In the genomic region with DNA sequence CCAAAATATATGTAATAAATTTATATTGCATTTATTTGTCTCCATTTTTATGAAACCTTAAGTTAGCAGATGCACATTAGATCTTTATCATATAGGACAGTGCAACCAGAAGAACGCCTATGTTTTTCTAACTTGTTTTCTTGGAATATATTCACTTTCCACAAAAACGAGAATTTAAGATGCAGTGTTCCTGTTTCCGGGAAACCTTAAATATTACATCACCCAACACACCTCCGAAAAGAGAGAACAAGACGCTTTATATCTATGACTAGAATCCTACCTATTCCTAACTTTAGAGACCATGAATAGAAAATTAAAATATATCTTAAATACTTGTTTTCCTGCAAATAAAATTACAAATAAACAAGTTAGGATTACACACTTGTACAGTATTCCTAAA, we compare ENCODE assay signal across 10 cellular contexts. TPM values are rescaled to one million over a fixed set of nuclear protein-coding genes. Genes with fewer than 3 reads are reported as not detected.
A peak's percentile ranks its signal among the peaks of the same experiment; 100 is the strongest.
DNase-seq lines count a peak whose midpoint lies in the region; ATAC-seq and TF ChIP-seq lines count a peak whose summit lies in the region.
"Had no signal": no experiment of that assay in that cellular context is flagged by ENCODE, and none has a peak within 500 bp of the region (broad histone marks: within the 10 kb centered on the region; RNA-seq: fewer than 3 reads in every experiment).

No MANE protein-coding gene starts in this region.

- TF ChIP-seq CTCF in HFFc6 (IDR thresholded peaks at IDR 0.05) (no peak), testis (IDR thresholded peaks at IDR 0.05) (no peak)

- H3K27me3 Mint-ChIP-seq in CD4-positive, CD25-positive, alpha-beta regulatory T cell: peaks cover 4% of the 10 kb centered on the region
- no peaks in the 10 kb centered on the region for H3K27me3 Mint-ChIP-seq in HFFc6 (ENCODE audit: insufficient read depth)
- no peaks in the 10 kb centered on the region for H3K27me3 Mint-ChIP-seq in activated T-helper 1 cell treated with anti-CD3 and anti-CD28 coated beads, Interleukin-12 subunit alpha, Interleukin-12 subunit beta, Interleukin-2, Interleukin-4 antibody, amounts not matched to agents 30 ng/mL and 10 ng/mL and 1 ng/mL, durations not matched to agents 14 hours and 24 hours and 36 hours (ENCODE audit: insufficient read depth)
- peaks cover 2% of the 10 kb centered on the region for H3K27me3 Mint-ChIP-seq in memory B cell

- DNase-seq in CD4-positive, CD25-positive, alpha-beta regulatory T cell: no peak
- DNase-seq in HFFc6: no peak
- DNase-seq in activated T-helper 1 cell treated with anti-CD3 and anti-CD28 coated beads, Interleukin-12 subunit alpha, Interleukin-12 subunit beta, Interleukin-2, Interleukin-4 antibody, amounts not matched to agents 30 ng/mL and 10 ng/mL and 1 ng/mL, durations not matched to agents 14 hours and 24 hours and 36 hours (ENCODE audit: low spot score): no peak
- no peak for DNase-seq in memory B cell (ENCODE audit: low spot score in 2 of 2)
- DNase-seq in testis: no peak
- DNase-seq in Kasumi-1 (lab: John Stamatoyannopoulos, UW): no peak
- DNase-seq: psoas muscle; stimulated activated CD8-positive, alpha-beta memory T cell treated with anti-CD3 and anti-CD28 coated beads, Interleukin-4, amount 100 ng/mL, for 48 hours had no signal

- no peak for TF ChIP-seq POLR2A in testis (IDR thresholded peaks at IDR 0.05)

- peaks cover 0 to 2% (median 0%) of the 10 kb centered on the region in 7 donors for H3K9me3 Mint-ChIP-seq in CD4-positive, CD25-positive, alpha-beta regulatory T cell
- H3K9me3 Mint-ChIP-seq in HFFc6: no peaks in the 10 kb centered on the region
- no peaks in the 10 kb centered on the region for H3K9me3 Mint-ChIP-seq in activated T-helper 1 cell treated with anti-CD3 and anti-CD28 coated beads, Interleukin-12 subunit alpha, Interleukin-12 subunit beta, Interleukin-2, Interleukin-4 antibody, amounts not matched to agents 30 ng/mL and 10 ng/mL and 1 ng/mL, durations not matched to agents 14 hours and 24 hours and 36 hours
- no peaks in the 10 kb centered on the region for H3K9me3 Mint-ChIP-seq in memory B cell

- H3K36me3 Mint-ChIP-seq in CD4-positive, CD25-positive, alpha-beta regulatory T cell: no peaks in the 10 kb centered on the region
- no peaks in the 10 kb centered on the region; the same call in 1 of the 2 replicates for H3K36me3 Mint-ChIP-seq in HFFc6 (ENCODE audit: low read depth)
- H3K36me3 Mint-ChIP-seq in activated T-helper 1 cell treated with anti-CD3 and anti-CD28 coated beads, Interleukin-12 subunit alpha, Interleukin-12 subunit beta, Interleukin-2, Interleukin-4 antibody, amounts not matched to agents 30 ng/mL and 10 ng/mL and 1 ng/mL, durations not matched to agents 14 hours and 24 hours and 36 hours (ENCODE audit: low read depth): peaks cover 12% of the 10 kb centered on the region
- no peaks in the 10 kb centered on the region for H3K36me3 Mint-ChIP-seq in memory B cell

- peak overlapping the region; percentile 54 to 100 (median 98) for H3K4me3 Mint-ChIP-seq in CD4-positive, CD25-positive, alpha-beta regulatory T cell
- H3K4me3 Mint-ChIP-seq in HFFc6 (peak overlapping the region; percentile 98), memory B cell (peak overlapping the region; percentile 21)
- H3K4me3 Mint-ChIP-seq in activated T-helper 1 cell treated with anti-CD3 and anti-CD28 coated beads, Interleukin-12 subunit alpha, Interleukin-12 subunit beta, Interleukin-2, Interleukin-4 antibody, amounts not matched to agents 30 ng/mL and 10 ng/mL and 1 ng/mL, durations not matched to agents 14 hours and 24 hours and 36 hours: peak overlapping the region; percentile 91

- H3K27ac ChIP-seq in CD4-positive, CD25-positive, alpha-beta regulatory T cell (ENCODE audit: insufficient read depth, low read length, poor library complexity, severe bottlenecking): peak overlapping the region; percentile 93
- H3K27ac ChIP-seq in testis: no peak overlapping the region
- H3K27ac ChIP-seq: psoas muscle had no signal

- H3K4me3 ChIP-seq in CD4-positive, CD25-positive, alpha-beta regulatory T cell (ENCODE audit: low read depth, low read length): peak overlapping the region; percentile 98
- H3K4me3 ChIP-seq in testis: no peak overlapping the region

- H3K36me3 ChIP-seq in CD4-positive, CD25-positive, alpha-beta regulatory T cell (ENCODE audit: control insufficient read depth, insufficient read depth, low read length): no peaks in the 10 kb centered on the region
- H3K36me3 ChIP-seq in testis (ENCODE audit: low read depth, missing control alignments): no peaks in the 10 kb centered on the region

- WGBS in testis, 2 donors: 41 to 56% methylated on average over 5 of the region's 5 CpGs

- H3K4me1 ChIP-seq in CD4-positive, CD25-positive, alpha-beta regulatory T cell (ENCODE audit: control insufficient read depth, insufficient read depth, low read length, poor library complexity, severe bottlenecking): peaks cover 42% of the 10 kb centered on the region
- no peaks in the 10 kb centered on the region for H3K4me1 ChIP-seq in testis
- H3K4me1 ChIP-seq: psoas muscle had no signal

- peak overlapping the region in 1 of 3 donors; percentile 95 for H3K27ac Mint-ChIP-seq in CD4-positive, CD25-positive, alpha-beta regulatory T cell
- H3K27ac Mint-ChIP-seq in HFFc6 (no peak overlapping the region), memory B cell (peak overlapping the region; percentile 96)
- no peak overlapping the region for H3K27ac Mint-ChIP-seq in activated T-helper 1 cell treated with anti-CD3 and anti-CD28 coated beads, Interleukin-12 subunit alpha, Interleukin-12 subunit beta, Interleukin-2, Interleukin-4 antibody, amounts not matched to agents 30 ng/mL and 10 ng/mL and 1 ng/mL, durations not matched to agents 14 hours and 24 hours and 36 hours

- no peaks in the 10 kb centered on the region for H3K27me3 ChIP-seq in CD4-positive, CD25-positive, alpha-beta regulatory T cell (ENCODE audit: control insufficient read depth, insufficient read depth, low read length)
- H3K27me3 ChIP-seq in testis: no peaks in the 10 kb centered on the region

- ATAC-seq in CD4-positive, CD25-positive, alpha-beta regulatory T cell (ENCODE audit: low read depth in 2 of 2): no peak
- ATAC-seq in memory B cell (ENCODE audit: low read depth): no peak
- no peak for ATAC-seq in GM21737 (IDR thresholded peaks at IDR 0.05; ENCODE audit: unreplicated experiment)
- ATAC-seq in activated CD4-positive, CD25-positive, alpha-beta regulatory T cell treated with anti-CD3 and anti-CD28 coated beads, Interleukin-2, amount 50 U/mL, for 24 hours: no peak
- ATAC-seq: psoas muscle had no signal

- intact Hi-C loops in activated T-helper 1 cell treated with anti-CD3 and anti-CD28 coated beads, Interleukin-12 subunit alpha, Interleukin-12 subunit beta, Interleukin-2, Interleukin-4 antibody, amounts not matched to agents 30 ng/mL and 10 ng/mL and 1 ng/mL, durations not matched to agents 14 hours and 24 hours and 36 hours (cut with micrococcal nuclease): loop anchor here (1.0 to 10.0 kb wide), 6 partner anchors 26 to 375 kb away; a partner anchor contains a TSS
- intact Hi-C loops in testis (cut with DNase I; ENCODE audit: low total_unique reads): loop anchor here (10.0 kb wide), 1 partner anchor 63 kb away; no protein-coding TSS in a partner anchor

- no peaks in the 10 kb centered on the region for H3K9me3 ChIP-seq in CD4-positive, CD25-positive, alpha-beta regulatory T cell (ENCODE audit: control insufficient read depth in 2 of 2, low read length in 2 of 2)
- H3K9me3 ChIP-seq in testis: no peaks in the 10 kb centered on the region
- H3K9me3 ChIP-seq: psoas muscle had no signal

- peaks cover 28 to 58% (median 45%) of the 10 kb centered on the region in 4 donors for H3K4me1 Mint-ChIP-seq in CD4-positive, CD25-positive, alpha-beta regulatory T cell
- H3K4me1 Mint-ChIP-seq in HFFc6 (ENCODE audit: low read depth) (peaks cover 40% of the 10 kb centered on the region), memory B cell (peaks cover 13% of the 10 kb centered on the region)
- H3K4me1 Mint-ChIP-seq in activated T-helper 1 cell treated with anti-CD3 and anti-CD28 coated beads, Interleukin-12 subunit alpha, Interleukin-12 subunit beta, Interleukin-2, Interleukin-4 antibody, amounts not matched to agents 30 ng/mL and 10 ng/mL and 1 ng/mL, durations not matched to agents 14 hours and 24 hours and 36 hours (ENCODE audit: low read depth): peaks cover 50% of the 10 kb centered on the region

RNA-seq across cellular contexts. Expression of a gene that starts 1.9 kb away (rescaled TPM):
- 78.6 TPM for total RNA-seq in CD4-positive, CD25-positive, alpha-beta regulatory T cell
- 10 to 100 TPM in 2 of 4 donors, 1 to 10 TPM in 2; 7.5 to 12.2 (median 9.7) TPM for polyA plus RNA-seq in CD4-positive, CD25-positive, alpha-beta regulatory T cell
- 10 to 100 TPM in 5 of 6 experiments, 1 to 10 TPM in 1; 8.9 to 21.5 (median 19.3) TPM for total RNA-seq in HFFc6 (2021; fragmentation: NEBNext Ultra II Directional; extraction: Animal tissue kit (Norgen Biotek cat#: 25700))
- total RNA-seq in activated T-helper 1 cell treated with anti-CD3 and anti-CD28 coated beads, Interleukin-12 subunit alpha, Interleukin-12 subunit beta, Interleukin-2, Interleukin-4 antibody, amounts not matched to agents 30 ng/mL and 10 ng/mL and 1 ng/mL, durations not matched to agents 14 hours and 24 hours and 36 hours: 97.5 and 101 TPM in 2 replicates
- 10 to 100 TPM; 27.0 to 36.0 TPM for total RNA-seq in testis
- 60.3 TPM for polyA plus RNA-seq in testis (ENCODE audit: insufficient read depth, low read depth, low replicate concordance)

Comparison
In these comparisons a context has a peak if more than half of its experiments do, and no peak if none do; other contexts are left out.
1. H3K4me3 Mint-ChIP-seq: peak in every context shown above with its lines; median percentile 98 in CD4-positive, CD25-positive, alpha-beta regulatory T cell; 98 in HFFc6; 91 in activated T-helper 1 cell treated with anti-CD3 and anti-CD28 coated beads, Interleukin-12 subunit alpha, Interleukin-12 subunit beta, Interleukin-2, Interleukin-4 antibody, amounts not matched to agents 30 ng/mL and 10 ng/mL and 1 ng/mL, durations not matched to agents 14 hours and 24 hours and 36 hours; 21 in memory B cell.